ENCODE assay signal across 1 cellular context in genomic region chr7:16657656-16658279, GRCh38.
TF ChIP-seq lines count a peak whose summit lies in the region.

No MANE protein-coding gene starts in this region.

TF ChIP-seq in K562, 482 proteins besides CTCF, POLR2A, EP300 and RAD21 (continued from another document and continues in another):
- TF ChIP-seq GTF3C2 (IDR thresholded peaks at IDR 0.05; ENCODE audit: borderline replicate concordance, extremely low read depth, insufficient read length) (no peak), NR1H2 (CRISPR knock-in tag; IDR thresholded peaks at IDR 0.05) (no peak), ZNF511 (CRISPR knock-in tag; IDR thresholded peaks at IDR 0.05) (no peak), KDM2B (CRISPR knock-in tag; IDR thresholded peaks at IDR 0.05) (no peak), NBN (IDR thresholded peaks at IDR 0.05; ENCODE audit: low read depth) (peak; percentile 91; the same call in 1 of the 2 replicates), ZNF780A (CRISPR knock-in tag; IDR thresholded peaks at IDR 0.05) (no peak), PTTG1 (tag; IDR thresholded peaks at IDR 0.05; ENCODE audit: low read depth) (no peak), MBD1 (CRISPR knock-in tag; IDR thresholded peaks at IDR 0.05) (no peak), SREBF2 (CRISPR knock-in tag; IDR thresholded peaks at IDR 0.05) (no peak), POLR3G (IDR thresholded peaks at IDR 0.05; ENCODE audit: extremely low read depth, insufficient read length, insufficient replicate concordance) (no peak), MLLT1 (IDR thresholded peaks at IDR 0.05) (0 out of 4 replicates have a peak, but pooled peaks have one; percentile 32 to 33), ASH1L (IDR thresholded peaks at IDR 0.05; ENCODE audit: borderline replicate concordance, low read depth, partially characterized antibody) (no peak), L3MBTL2 (IDR thresholded peaks at IDR 0.05) (peak; percentile 48; the same call in 1 of the 2 replicates), NKRF (IDR thresholded peaks at IDR 0.05; ENCODE audit: borderline replicate concordance) (no peak), THRB (CRISPR knock-in tag; conservative IDR thresholded peaks at IDR 0.05) (no peak), ZFPM2 (CRISPR knock-in tag; IDR thresholded peaks at IDR 0.05) (no peak), ARID2 (IDR thresholded peaks at IDR 0.05) (no peak), HNRNPH1 (optimal IDR thresholded peaks at IDR 0.05; ENCODE audit: low read depth, low read length) (no peak), ZNF766 (CRISPR knock-in tag; conservative IDR thresholded peaks at IDR 0.05) (peak; percentile 64), ZNF75A (CRISPR knock-in tag; IDR thresholded peaks at IDR 0.05) (no peak), FOSL1 (tag; conservative IDR thresholded peaks at IDR 0.05) (peak; percentile 63), CEBPB (tag; IDR thresholded peaks at IDR 0.05) (peak; percentile 83), RBM17 (IDR thresholded peaks at IDR 0.05; ENCODE audit: borderline replicate concordance, low read depth, low read length) (no peak), ZNF609 (CRISPR knock-in tag; IDR thresholded peaks at IDR 0.05; ENCODE audit: borderline replicate concordance) (no peak), HNRNPL (IDR thresholded peaks at IDR 0.05; ENCODE audit: low read depth, low read length) (no peak), CBFA2T3 (IDR thresholded peaks at IDR 0.05) (peak; percentile 84), ZC3H11A (IDR thresholded peaks at IDR 0.05; ENCODE audit: low read depth, low read length) (no peak), HOMEZ (CRISPR knock-in tag; IDR thresholded peaks at IDR 0.05) (no peak), DNMT1 (IDR thresholded peaks at IDR 0.05) (no peak), ZNF184 (CRISPR knock-in tag; IDR thresholded peaks at IDR 0.05) (no peak), ZBTB12 (CRISPR knock-in tag; IDR thresholded peaks at IDR 0.05) (no peak), E2F5 (CRISPR knock-in tag; IDR thresholded peaks at IDR 0.05) (no peak)
